ENCODE assay signal across 15 cellular contexts in genomic region chr6:122454673-122455072, GRCh38. TPM values are rescaled to one million over a fixed set of nuclear protein-coding genes. Genes with fewer than 3 reads are reported as not detected.
DNase-seq lines count a peak whose midpoint lies in the region; ATAC-seq and TF ChIP-seq lines count a peak whose summit lies in the region.
"Had no signal": no experiment of that assay in that cellular context is flagged by ENCODE, and none has a peak within 500 bp of the region (broad histone marks: within the 10 kb centered on the region; RNA-seq: fewer than 3 reads in every experiment).

No MANE protein-coding gene starts in this region.

- ATAC-seq in activated CD8-positive, alpha-beta T cell treated with anti-CD3 and anti-CD28 coated beads for 36 hours: no peak
- no peak for ATAC-seq in activated CD8-positive, alpha-beta T cell treated with anti-CD3 and anti-CD28 coated beads, Interleukin-2, amount 10 ng/mL, durations not matched to agents 7 days and 5 days
- ATAC-seq in natural killer cell (no peak), foreskin keratinocyte (peak; percentile 77), HG02840 (IDR thresholded peaks at IDR 0.05; ENCODE audit: low FRiP score, unreplicated experiment) (no peak), HG03457 (IDR thresholded peaks at IDR 0.05; ENCODE audit: unreplicated experiment) (no peak)
- no peak for ATAC-seq in natural killer cell treated with Interleukin-12 subunit alpha and Interleukin-12 subunit beta and Interleukin-15 and Interleukin-18, amount 100 ng/mL, for 72 hours

- TF ChIP-seq CTCF in activated CD8-positive, alpha-beta T cell treated with anti-CD3 and anti-CD28 coated beads for 36 hours (IDR thresholded peaks at IDR 0.05): no peak
- TF ChIP-seq CTCF in natural killer cell (IDR thresholded peaks at IDR 0.05) (no peak), foreskin keratinocyte (conservative IDR thresholded peaks at IDR 0.05) (no peak), MM.1S (IDR thresholded peaks at IDR 0.05; ENCODE audit: low read length) (no peak)

- CTCF ChIA-PET in activated CD8-positive, alpha-beta T cell treated with anti-CD3 and anti-CD28 coated beads for 36 hours (lab: Charles Lee): interaction anchor here (1.1 to 1.8 kb wide), 3 partner anchors 22 to 38 kb away, joined by 4 to 6 read pairs (median 5); no protein-coding TSS in a partner anchor
- CTCF ChIA-PET in activated CD8-positive, alpha-beta T cell treated with anti-CD3 and anti-CD28 coated beads, Interleukin-2, amount 10 ng/mL, durations not matched to agents 7 days and 5 days (lab: Charles Lee): no interaction called here

- H3K27me3 ChIP-seq in foreskin keratinocyte: no peaks in the 10 kb centered on the region
- no peaks in the 10 kb centered on the region for H3K27me3 ChIP-seq in MM.1S (replicated peaks; ENCODE audit: insufficient read depth, low read length)
- H3K27me3 ChIP-seq: BLaER1 had no signal

- intact Hi-C loops in activated CD8-positive, alpha-beta T cell treated with anti-CD3 and anti-CD28 coated beads for 36 hours (cut with micrococcal nuclease): no loop called here
- intact Hi-C loops in natural killer cell (cut with micrococcal nuclease): no loop called here

- peaks cover 43% of the 10 kb centered on the region for H3K36me3 Mint-ChIP-seq in activated CD8-positive, alpha-beta T cell treated with anti-CD3 and anti-CD28 coated beads for 36 hours (ENCODE audit: low read depth)
- H3K36me3 Mint-ChIP-seq in activated CD8-positive, alpha-beta T cell treated with anti-CD3 and anti-CD28 coated beads, Interleukin-2, amount 10 ng/mL, durations not matched to agents 7 days and 5 days (ENCODE audit: low read depth): peaks cover 65% of the 10 kb centered on the region
- H3K36me3 Mint-ChIP-seq in natural killer cell: peaks cover 32% of the 10 kb centered on the region
- H3K36me3 Mint-ChIP-seq in natural killer cell treated with Interleukin-12 subunit alpha and Interleukin-12 subunit beta and Interleukin-15 and Interleukin-18, amount 100 ng/mL, for 72 hours: peaks cover 36% of the 10 kb centered on the region

- H3K9me2 ChIP-seq in MM.1S (replicated peaks; ENCODE audit: insufficient read depth, low read length): no peaks in the 10 kb centered on the region

- no peak overlapping the region for H3K9ac ChIP-seq in MM.1S (ENCODE audit: low read length)
- H3K9ac ChIP-seq: BLaER1 had no signal

- POLR2A ChIA-PET in activated CD8-positive, alpha-beta T cell treated with anti-CD3 and anti-CD28 coated beads for 36 hours (lab: Charles Lee): no interaction called here
- POLR2A ChIA-PET in activated CD8-positive, alpha-beta T cell treated with anti-CD3 and anti-CD28 coated beads, Interleukin-2, amount 10 ng/mL, durations not matched to agents 7 days and 5 days (lab: Charles Lee): interaction anchor here (1.7 kb wide), 1 partner anchor 16 kb away, joined by 3 read pairs; no protein-coding TSS in a partner anchor

- no peaks in the 10 kb centered on the region for H3K9me3 ChIP-seq in MM.1S (replicated peaks; ENCODE audit: insufficient read depth, low read length)
- H3K9me3 ChIP-seq: BLaER1 had no signal

- peaks cover 45% of the 10 kb centered on the region for H3K4me1 Mint-ChIP-seq in activated CD8-positive, alpha-beta T cell treated with anti-CD3 and anti-CD28 coated beads for 36 hours (ENCODE audit: low read depth)
- peaks cover 20% of the 10 kb centered on the region for H3K4me1 Mint-ChIP-seq in activated CD8-positive, alpha-beta T cell treated with anti-CD3 and anti-CD28 coated beads, Interleukin-2, amount 10 ng/mL, durations not matched to agents 7 days and 5 days (ENCODE audit: low read depth)
- peaks cover 52% of the 10 kb centered on the region in 2 donors for H3K4me1 Mint-ChIP-seq in natural killer cell
- peaks cover 31 to 32% of the 10 kb centered on the region in 2 donors for H3K4me1 Mint-ChIP-seq in natural killer cell treated with Interleukin-12 subunit alpha and Interleukin-12 subunit beta and Interleukin-15 and Interleukin-18, amount 100 ng/mL, for 72 hours (ENCODE audit: low read depth in 2 of 2)

- H3K9me3 Mint-ChIP-seq in activated CD8-positive, alpha-beta T cell treated with anti-CD3 and anti-CD28 coated beads for 36 hours: no peaks in the 10 kb centered on the region
- H3K9me3 Mint-ChIP-seq in activated CD8-positive, alpha-beta T cell treated with anti-CD3 and anti-CD28 coated beads, Interleukin-2, amount 10 ng/mL, durations not matched to agents 7 days and 5 days (ENCODE audit: insufficient read depth): no peaks in the 10 kb centered on the region
- no peaks in the 10 kb centered on the region for H3K9me3 Mint-ChIP-seq in natural killer cell
- no peaks in the 10 kb centered on the region for H3K9me3 Mint-ChIP-seq in natural killer cell treated with Interleukin-12 subunit alpha and Interleukin-12 subunit beta and Interleukin-15 and Interleukin-18, amount 100 ng/mL, for 72 hours

- no peak for DNase-seq in activated CD8-positive, alpha-beta T cell treated with anti-CD3 and anti-CD28 coated beads for 36 hours
- no peak for DNase-seq in activated CD8-positive, alpha-beta T cell treated with anti-CD3 and anti-CD28 coated beads, Interleukin-2, amount 10 ng/mL, durations not matched to agents 7 days and 5 days
- no peak for DNase-seq in natural killer cell
- no peak for DNase-seq in natural killer cell treated with Interleukin-12 subunit alpha and Interleukin-12 subunit beta and Interleukin-15 and Interleukin-18, amount 100 ng/mL, for 72 hours (ENCODE audit: low spot score)
- DNase-seq in foreskin keratinocyte: peak; percentile 27 to 63
- DNase-seq in MM.1S: no peak
- DNase-seq: DND-41, HCEC 1CT, KBM-7, NCI-H1436, NCI-H2081, NCI-H510A had no signal

- no peak overlapping the region for H3K4me3 ChIP-seq in MM.1S (ENCODE audit: low read length)
- H3K4me3 ChIP-seq: BLaER1 had no signal

- H3K4me1 ChIP-seq in foreskin keratinocyte (no peaks in the 10 kb centered on the region), MM.1S (ENCODE audit: low read length) (no peaks in the 10 kb centered on the region)

- no peak overlapping the region for H2AFZ ChIP-seq in MM.1S (ENCODE audit: low read length)

- H4K20me1 ChIP-seq in MM.1S (ENCODE audit: insufficient read depth, low read length): peaks cover 3% of the 10 kb centered on the region; the same call in 1 of the 2 replicates

- H3K79me2 ChIP-seq in MM.1S (ENCODE audit: low read length): peaks cover 16% of the 10 kb centered on the region

- no peak overlapping the region for H3K4me2 ChIP-seq in MM.1S (ENCODE audit: low read depth, low read length)
- H3K4me2 ChIP-seq: BLaER1 had no signal

- H3K27ac ChIP-seq in foreskin keratinocyte (no peak overlapping the region), MM.1S (ENCODE audit: low read length) (no peak overlapping the region)
- H3K27ac ChIP-seq: BLaER1 had no signal

- H3F3A ChIP-seq in MM.1S (ENCODE audit: insufficient read depth, low read length): no peaks in the 10 kb centered on the region

- H3K27me3 Mint-ChIP-seq in activated CD8-positive, alpha-beta T cell treated with anti-CD3 and anti-CD28 coated beads for 36 hours: no peaks in the 10 kb centered on the region
- no peaks in the 10 kb centered on the region for H3K27me3 Mint-ChIP-seq in activated CD8-positive, alpha-beta T cell treated with anti-CD3 and anti-CD28 coated beads, Interleukin-2, amount 10 ng/mL, durations not matched to agents 7 days and 5 days (ENCODE audit: low read depth)
- H3K27me3 Mint-ChIP-seq in natural killer cell (ENCODE audit: low read depth in 2 of 2): no peaks in the 10 kb centered on the region
- H3K27me3 Mint-ChIP-seq in natural killer cell treated with Interleukin-12 subunit alpha and Interleukin-12 subunit beta and Interleukin-15 and Interleukin-18, amount 100 ng/mL, for 72 hours: no peaks in the 10 kb centered on the region

- H3K36me3 ChIP-seq in MM.1S (replicated peaks; ENCODE audit: insufficient read depth, low read length): no peaks in the 10 kb centered on the region; the same call in 1 of the 2 replicates

- H3K4me3 Mint-ChIP-seq in activated CD8-positive, alpha-beta T cell treated with anti-CD3 and anti-CD28 coated beads for 36 hours: no peak overlapping the region
- no peak overlapping the region for H3K4me3 Mint-ChIP-seq in activated CD8-positive, alpha-beta T cell treated with anti-CD3 and anti-CD28 coated beads, Interleukin-2, amount 10 ng/mL, durations not matched to agents 7 days and 5 days
- H3K4me3 Mint-ChIP-seq in natural killer cell: no peak overlapping the region
- H3K4me3 Mint-ChIP-seq in natural killer cell treated with Interleukin-12 subunit alpha and Interleukin-12 subunit beta and Interleukin-15 and Interleukin-18, amount 100 ng/mL, for 72 hours: no peak overlapping the region

- H3K27ac Mint-ChIP-seq in activated CD8-positive, alpha-beta T cell treated with anti-CD3 and anti-CD28 coated beads for 36 hours: peak overlapping the region; percentile 65
- H3K27ac Mint-ChIP-seq in activated CD8-positive, alpha-beta T cell treated with anti-CD3 and anti-CD28 coated beads, Interleukin-2, amount 10 ng/mL, durations not matched to agents 7 days and 5 days: no peak overlapping the region
- H3K27ac Mint-ChIP-seq in natural killer cell: peak overlapping the region; percentile 21 to 52
- peak overlapping the region in 1 of 2 donors; percentile 18 for H3K27ac Mint-ChIP-seq in natural killer cell treated with Interleukin-12 subunit alpha and Interleukin-12 subunit beta and Interleukin-15 and Interleukin-18, amount 100 ng/mL, for 72 hours

RNA-seq across cellular contexts. Expression of gene SERINC1, which starts 16.9 kb away (rescaled TPM):
- total RNA-seq in activated CD8-positive, alpha-beta T cell treated with anti-CD3 and anti-CD28 coated beads for 36 hours: 10 to 100 TPM; 40.2 to 40.5 TPM
- total RNA-seq in activated CD8-positive, alpha-beta T cell treated with anti-CD3 and anti-CD28 coated beads, Interleukin-2, amount 10 ng/mL, durations not matched to agents 7 days and 5 days: 10 to 100 TPM; 41.9 to 44.9 TPM
- total RNA-seq in natural killer cell (100 to 1,000 TPM; 124 to 131 (median 128) TPM), foreskin keratinocyte (70.4 and 83.1 TPM in 2 replicates)
- 10 to 100 TPM; 38.0 to 70.6 TPM for total RNA-seq in natural killer cell treated with Interleukin-12 subunit alpha and Interleukin-12 subunit beta and Interleukin-15 and Interleukin-18, amount 100 ng/mL, for 72 hours
- 27.6 and 28.5 TPM in 2 replicates for polyA plus RNA-seq in foreskin keratinocyte

RNA-seq across cellular contexts. Expression of gene HSF2, which starts 55.2 kb away (rescaled TPM):
- 10 to 100 TPM; 19.5 to 22.4 TPM for total RNA-seq in activated CD8-positive, alpha-beta T cell treated with anti-CD3 and anti-CD28 coated beads for 36 hours
- total RNA-seq in activated CD8-positive, alpha-beta T cell treated with anti-CD3 and anti-CD28 coated beads, Interleukin-2, amount 10 ng/mL, durations not matched to agents 7 days and 5 days: 10 to 100 TPM; 14.6 to 17.6 TPM
- 10 to 100 TPM; 16.4 to 23.5 (median 21.1) TPM for total RNA-seq in natural killer cell
- 10 to 100 TPM; 14.3 to 18.9 TPM for total RNA-seq in natural killer cell treated with Interleukin-12 subunit alpha and Interleukin-12 subunit beta and Interleukin-15 and Interleukin-18, amount 100 ng/mL, for 72 hours
- 9.2 and 11.3 TPM in 2 replicates for total RNA-seq in foreskin keratinocyte
- polyA plus RNA-seq in foreskin keratinocyte: 4.6 and 6.2 TPM in 2 replicates

Comparison
In these comparisons a context has a peak if more than half of its experiments do, and no peak if none do; other contexts are left out.
1. DNase-seq: peak in foreskin keratinocyte (2 of 2); none in activated CD8-positive, alpha-beta T cell treated with anti-CD3 and anti-CD28 coated beads for 36 hours (single experiment), activated CD8-positive, alpha-beta T cell treated with anti-CD3 and anti-CD28 coated beads, Interleukin-2, amount 10 ng/mL, durations not matched to agents 7 days and 5 days (single experiment), natural killer cell (single experiment), natural killer cell treated with Interleukin-12 subunit alpha and Interleukin-12 subunit beta and Interleukin-15 and Interleukin-18, amount 100 ng/mL, for 72 hours (single experiment) and MM.1S (single experiment).